Comparison of ENCODE assay signal across 10 cellular contexts in genomic region chr3:57309769-57310168, GRCh38. TPM values are rescaled to one million over a fixed set of nuclear protein-coding genes. Genes with fewer than 3 reads are reported as not detected.
"Had no signal": no experiment of that assay in that cellular context is flagged by ENCODE, and none has a peak within 500 bp of the region (broad histone marks: within the 10 kb centered on the region; RNA-seq: fewer than 3 reads in every experiment).

No MANE protein-coding gene starts in this region.

- H3K4me1 ChIP-seq: HAP-1 had no signal

- H3K9me3 Mint-ChIP-seq: HFFc6 had no signal

- H3K27ac Mint-ChIP-seq: HFFc6 had no signal

- H3K4me3 ChIP-seq: GM23248, HAP-1 had no signal

- H3K9ac ChIP-seq: GM23248 had no signal

- H3K27ac ChIP-seq: GM23248, HL-60 had no signal

- ATAC-seq: HCT116 had no signal

- H3K9me3 ChIP-seq: HAP-1 had no signal

- DNase-seq: GM23248, GOT3, H7, HFFc6, IMR-90 had no signal

- H3K36me3 ChIP-seq: HAP-1 had no signal

- H3K4me3 Mint-ChIP-seq: HFFc6 had no signal

RNA-seq across cellular contexts. Expression of gene ASB14, which starts 17.3 kb away (rescaled TPM):
- total RNA-seq: GM23248, H4, HFFc6, HT1080, IMR-90 had no signal
- polyA plus RNA-seq: IMR-90 had no signal
